ENCODE assay signal across 22 cellular contexts in the genomic region with DNA sequence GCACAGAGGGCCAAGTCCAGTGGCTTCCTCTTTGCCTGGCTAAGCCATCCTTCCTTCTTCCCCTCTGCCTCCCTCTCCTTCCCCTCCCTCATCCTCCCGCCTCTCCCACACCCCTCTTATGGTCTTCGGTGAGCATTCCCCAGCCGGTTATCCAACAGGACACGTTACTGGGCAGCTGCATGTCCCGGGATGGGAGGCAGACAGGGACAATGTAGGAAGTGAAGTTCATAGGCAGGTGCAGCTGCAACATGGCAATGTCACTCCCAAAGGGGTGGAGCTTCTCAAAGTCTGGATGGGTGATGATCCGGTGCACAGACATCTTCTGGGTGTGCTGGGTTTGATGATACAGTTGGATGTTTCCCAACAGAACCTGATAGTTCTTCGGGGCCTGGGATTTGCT.
"Had no signal": no experiment of that assay in that cellular context is flagged by ENCODE, and none has a peak within 500 bp of the region (broad histone marks: within the 10 kb centered on the region; RNA-seq: fewer than 3 reads in every experiment).

No MANE protein-coding gene starts in this region.

- H3K79me2 ChIP-seq: parathyroid adenoma had no signal

- H3K4me3 ChIP-seq: dorsolateral prefrontal cortex, lower lobe of right lung, right lobe of liver, smooth muscle cell, thyroid gland, vagina had no signal

- FAIRE-seq: frontal cortex, keratinocyte had no signal

- H3K36me3 ChIP-seq: lower lobe of right lung, right lobe of liver, thyroid gland, vagina had no signal

- H3K9ac ChIP-seq: parathyroid adenoma had no signal

- H3K4me1 ChIP-seq: lower lobe of right lung, parathyroid adenoma, right lobe of liver, vagina had no signal

- H3K27ac ChIP-seq: dorsolateral prefrontal cortex, lower lobe of right lung, parathyroid adenoma, right lobe of liver, thyroid gland, vagina had no signal

- H3K9me3 ChIP-seq: lower lobe of right lung, right lobe of liver, thyroid gland, vagina had no signal

- DNase-seq: dorsolateral prefrontal cortex; effector CD4-positive, alpha-beta T cell; hypothalamus; immature natural killer cell; left ventricle myocardium superior; lower lobe of right lung; naive B cell; right lobe of liver; stimulated activated CD4-positive, alpha-beta T cell treated with anti-CD3 and anti-CD28 coated beads, Interleukin-12 subunit alpha, Interleukin-12 subunit beta, amount 100 ng/mL, for 4 hours; stimulated activated CD4-positive, alpha-beta T cell treated with anti-CD3 and anti-CD28 coated beads, Interleukin-1b, Interleukin-23, amount 100 ng/mL, for 48 hours; stimulated activated CD4-positive, alpha-beta T cell treated with anti-CD3 and anti-CD28 coated beads, Interleukin-4, amount 100 ng/mL, for 1 hour; stimulated activated CD8-positive, alpha-beta memory T cell treated with anti-CD3 and anti-CD28 coated beads, Interleukin-4, amount 100 ng/mL, for 48 hours; stimulated activated naive CD4-positive, alpha-beta T cell; stimulated activated naive CD8-positive, alpha-beta T cell treated with anti-CD3 and anti-CD28 coated beads, Interleukin-15, amount 100 ng/mL, for 72 hours; thyroid gland; trophoblast cell had no signal

- ATAC-seq: left ventricle myocardium superior; lower lobe of right lung; natural killer cell treated with Interleukin-12 subunit alpha and Interleukin-12 subunit beta and Interleukin-15 and Interleukin-18, amount 100 ng/mL, for 72 hours; right lobe of liver had no signal

- H3K27me3 ChIP-seq: right lobe of liver, thyroid gland, vagina had no signal

- H3K4me2 ChIP-seq: smooth muscle cell had no signal

- H2AFZ ChIP-seq: parathyroid adenoma had no signal
